ENCODE assay signal across 9 cellular contexts in the genomic region with DNA sequence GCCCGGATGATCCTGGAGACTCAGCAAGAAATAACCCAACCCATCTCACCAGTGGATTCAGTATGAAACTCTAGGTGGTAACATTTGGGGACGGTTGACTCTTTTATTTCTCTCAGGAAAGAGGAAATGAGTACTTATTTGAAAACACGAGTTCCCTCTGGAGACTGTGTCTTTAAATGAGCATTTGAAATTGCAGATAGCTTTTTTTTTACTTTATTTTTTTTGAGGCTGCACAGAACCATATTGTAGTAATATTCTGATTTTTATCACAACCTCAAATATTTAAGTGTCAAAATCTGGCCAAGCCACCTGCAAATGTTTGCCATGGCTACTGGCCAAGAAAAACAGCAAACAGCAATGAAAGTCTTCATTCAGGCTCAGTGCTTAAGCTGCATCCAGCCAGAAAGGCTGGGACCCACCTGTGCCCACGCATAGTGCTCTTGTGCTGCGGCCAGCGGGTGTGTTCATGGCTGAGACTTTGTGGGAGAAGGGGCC.
DNase-seq lines count a peak whose midpoint lies in the region; ATAC-seq lines count a peak whose summit lies in the region.
"Had no signal": no experiment of that assay in that cellular context is flagged by ENCODE, and none has a peak within 500 bp of the region (broad histone marks: within the 10 kb centered on the region; RNA-seq: fewer than 3 reads in every experiment).

No MANE protein-coding gene starts in this region.

- H3K4me1 Mint-ChIP-seq in activated CD8-positive, alpha-beta T cell treated with anti-CD3 and anti-CD28 coated beads, Interleukin-2, amount 10 ng/mL, durations not matched to agents 7 days and 5 days (ENCODE audit: low read depth) = peaks cover 8% of the 10 kb centered on the region

- POLR2A ChIA-PET in activated CD8-positive, alpha-beta T cell treated with anti-CD3 and anti-CD28 coated beads, Interleukin-2, amount 10 ng/mL, durations not matched to agents 7 days and 5 days (lab: Charles Lee) = interaction anchor here (0.5 kb wide), 1 partner anchor 245 kb away, joined by 3 read pairs; no protein-coding TSS in a partner anchor

- DNase-seq in DMS 273 (lab: John Stamatoyannopoulos, UW; ENCODE audit: unreplicated experiment) (peak; percentile 68), MV-4-11 (lab: John Stamatoyannopoulos, UW) (peak; percentile 42), SJCRH30 (peak; percentile 72 to 77), kidney tubule cell (ENCODE audit: low spot score) (peak; percentile 62), Kasumi-1 (lab: John Stamatoyannopoulos, UW) (no peak)
- DNase-seq in activated CD8-positive, alpha-beta T cell treated with anti-CD3 and anti-CD28 coated beads, Interleukin-2, amount 10 ng/mL, durations not matched to agents 7 days and 5 days = no peak
- DNase-seq: aorta had no signal

- CTCF ChIA-PET in activated CD8-positive, alpha-beta T cell treated with anti-CD3 and anti-CD28 coated beads, Interleukin-2, amount 10 ng/mL, durations not matched to agents 7 days and 5 days (lab: Charles Lee) = no interaction called here

- peaks cover 38% of the 10 kb centered on the region for H3K4me1 ChIP-seq in SJCRH30

- no peaks in the 10 kb centered on the region for H3K36me3 Mint-ChIP-seq in activated CD8-positive, alpha-beta T cell treated with anti-CD3 and anti-CD28 coated beads, Interleukin-2, amount 10 ng/mL, durations not matched to agents 7 days and 5 days (ENCODE audit: low read depth)

- no peak for ATAC-seq in activated CD8-positive, alpha-beta T cell treated with anti-CD3 and anti-CD28 coated beads, Interleukin-2, amount 10 ng/mL, durations not matched to agents 7 days and 5 days
- no peak for ATAC-seq in GM18502 (IDR thresholded peaks at IDR 0.05; ENCODE audit: poor library complexity, unreplicated experiment)
- ATAC-seq in HG03097 (IDR thresholded peaks at IDR 0.05; ENCODE audit: low FRiP score, unreplicated experiment) = no peak

- no peak overlapping the region; the same call in 1 of the 2 replicates for H3K27ac ChIP-seq in SJCRH30

- H3K4me3 Mint-ChIP-seq in activated CD8-positive, alpha-beta T cell treated with anti-CD3 and anti-CD28 coated beads, Interleukin-2, amount 10 ng/mL, durations not matched to agents 7 days and 5 days = no peak overlapping the region

- no peaks in the 10 kb centered on the region for H3K9me3 ChIP-seq in SJCRH30 (replicated peaks)

- no peaks in the 10 kb centered on the region for H3K27me3 ChIP-seq in SJCRH30

- H3K36me3 ChIP-seq in SJCRH30 = no peaks in the 10 kb centered on the region

- peaks cover 16% of the 10 kb centered on the region for H3K27me3 Mint-ChIP-seq in activated CD8-positive, alpha-beta T cell treated with anti-CD3 and anti-CD28 coated beads, Interleukin-2, amount 10 ng/mL, durations not matched to agents 7 days and 5 days (ENCODE audit: low read depth)

- no peak overlapping the region for H3K27ac Mint-ChIP-seq in activated CD8-positive, alpha-beta T cell treated with anti-CD3 and anti-CD28 coated beads, Interleukin-2, amount 10 ng/mL, durations not matched to agents 7 days and 5 days

- no peaks in the 10 kb centered on the region for H3K9me3 Mint-ChIP-seq in activated CD8-positive, alpha-beta T cell treated with anti-CD3 and anti-CD28 coated beads, Interleukin-2, amount 10 ng/mL, durations not matched to agents 7 days and 5 days (ENCODE audit: insufficient read depth)

- no peak overlapping the region for H3K4me3 ChIP-seq in SJCRH30

Comparison
In these comparisons a context has a peak if more than half of its experiments do, and no peak if none do; other contexts are left out.
1. DNase-seq: peak in DMS 273 (single experiment), MV-4-11 (single experiment), SJCRH30 (2 of 2) and kidney tubule cell (single experiment); none in activated CD8-positive, alpha-beta T cell treated with anti-CD3 and anti-CD28 coated beads, Interleukin-2, amount 10 ng/mL, durations not matched to agents 7 days and 5 days (single experiment) and Kasumi-1 (0 of 2).